1 cellular context compared by ENCODE assay signal in genomic region chr2:238263204-238264071, GRCh38.
A peak's percentile ranks its signal among the peaks of the same experiment; 100 is the strongest.
TF ChIP-seq lines count a peak whose summit lies in the region.

No MANE protein-coding gene starts in this region.

TF ChIP-seq in HepG2, 621 proteins besides CTCF, POLR2A, EP300 and RAD21 (continued from another document and continues in another):
- TF ChIP-seq SOX5 (CRISPR knock-in tag; IDR thresholded peaks at IDR 0.05; ENCODE audit: borderline replicate concordance) (peak; percentile 64), TGIF2 (CRISPR knock-in tag; IDR thresholded peaks at IDR 0.05) (peak; percentile 42; the same call in 1 of the 2 replicates), SMAD9 (CRISPR knock-in tag; IDR thresholded peaks at IDR 0.05) (no peak), ZNF558 (CRISPR knock-in tag; IDR thresholded peaks at IDR 0.05; ENCODE audit: borderline replicate concordance) (no peak), ZNF563 (CRISPR knock-in tag; IDR thresholded peaks at IDR 0.05) (no peak), ZKSCAN1 (IDR thresholded peaks at IDR 0.05; ENCODE audit: low read length) (no peak), TARDBP (CRISPR knock-in tag; IDR thresholded peaks at IDR 0.05) (no peak; the same call in 1 of the 2 replicates), BRCA1 (CRISPR knock-in tag; IDR thresholded peaks at IDR 0.05) (peak; percentile 72; the same call in 1 of the 2 replicates), ZNF644 (CRISPR knock-in tag; IDR thresholded peaks at IDR 0.05; ENCODE audit: low read depth) (peak; percentile 96), MXD1 (CRISPR knock-in tag; IDR thresholded peaks at IDR 0.05) (no peak), SIN3A (IDR thresholded peaks at IDR 0.05; ENCODE audit: borderline replicate concordance, low read depth, low read length) (peak; percentile 22; the same call in 1 of the 2 replicates), ZNF143 (CRISPR knock-in tag; IDR thresholded peaks at IDR 0.05) (no peak; the same call in 1 of the 2 replicates), ZNF660 (CRISPR knock-in tag; IDR thresholded peaks at IDR 0.05; ENCODE audit: borderline replicate concordance, low read depth) (no peak; the same call in 1 of the 2 replicates), ZFP37 (CRISPR knock-in tag; IDR thresholded peaks at IDR 0.05; ENCODE audit: borderline replicate concordance) (peak; percentile 83; the same call in 1 of the 2 replicates), HINFP (CRISPR knock-in tag; IDR thresholded peaks at IDR 0.05; ENCODE audit: low read depth) (peak; percentile 90), AKAP8 (CRISPR knock-in tag; IDR thresholded peaks at IDR 0.05) (no peak; the same call in 1 of the 2 replicates), ZNF878 (CRISPR knock-in tag; IDR thresholded peaks at IDR 0.05) (no peak), MBNL3 (CRISPR knock-in tag; conservative IDR thresholded peaks at IDR 0.05) (no peak), NR3C1 (CRISPR knock-in tag; IDR thresholded peaks at IDR 0.05) (no peak), ISX (CRISPR knock-in tag; conservative IDR thresholded peaks at IDR 0.05) (no peak), HNRNPL (IDR thresholded peaks at IDR 0.05; ENCODE audit: low read depth, low read length) (no peak), CBX1 (IDR thresholded peaks at IDR 0.05; ENCODE audit: low read depth) (no peak), YY1 (IDR thresholded peaks at IDR 0.05; ENCODE audit: insufficient read depth, insufficient replicate concordance, low read depth, low read length) (peak; percentile 46), ZNF598 (CRISPR knock-in tag; IDR thresholded peaks at IDR 0.05; ENCODE audit: borderline replicate concordance) (no peak), HNF1B (CRISPR knock-in tag; IDR thresholded peaks at IDR 0.05) (peak; percentile 45; the same call in 1 of the 2 replicates), FOXP4 (CRISPR knock-in tag; IDR thresholded peaks at IDR 0.05) (peak; percentile 86), GLI4 (CRISPR knock-in tag; IDR thresholded peaks at IDR 0.05; ENCODE audit: borderline replicate concordance) (no peak), SIX1 (CRISPR knock-in tag; IDR thresholded peaks at IDR 0.05; ENCODE audit: borderline replicate concordance) (0 out of 2 replicates have a peak, but pooled peaks have one; percentile 25), XBP1 (CRISPR knock-in tag; IDR thresholded peaks at IDR 0.05) (no peak), RFX1 (IDR thresholded peaks at IDR 0.05) (no peak), GZF1 (CRISPR knock-in tag; IDR thresholded peaks at IDR 0.05) (no peak), TEAD3 (CRISPR knock-in tag; optimal IDR thresholded peaks at IDR 0.05; ENCODE audit: borderline replicate concordance) (peak; percentile 47), ZKSCAN8 (CRISPR knock-in tag; IDR thresholded peaks at IDR 0.05; ENCODE audit: borderline replicate concordance) (peak; percentile 55; the same call in 1 of the 2 replicates), JUND (CRISPR knock-in tag; IDR thresholded peaks at IDR 0.05) (no peak), ZNF446 (CRISPR knock-in tag; IDR thresholded peaks at IDR 0.05) (0 out of 2 replicates have a peak, but pooled peaks have one; percentile 43), PAF1 (CRISPR knock-in tag; IDR thresholded peaks at IDR 0.05) (no peak), ZNF501 (CRISPR knock-in tag; IDR thresholded peaks at IDR 0.05) (peak; percentile 70), FOXA1 (IDR thresholded peaks at IDR 0.05) (no peak), FOXA1 (CRISPR knock-in tag; IDR thresholded peaks at IDR 0.05) (no peak; the same call in 1 of the 2 replicates), ZNF562 (CRISPR knock-in tag; IDR thresholded peaks at IDR 0.05; ENCODE audit: borderline replicate concordance) (no peak), ZSCAN22 (CRISPR knock-in tag; IDR thresholded peaks at IDR 0.05) (no peak), STAT5B (CRISPR knock-in tag; IDR thresholded peaks at IDR 0.05) (no peak), ELF4 (CRISPR knock-in tag; IDR thresholded peaks at IDR 0.05; ENCODE audit: borderline replicate concordance) (no peak), ZNF615 (CRISPR knock-in tag; IDR thresholded peaks at IDR 0.05; ENCODE audit: borderline replicate concordance) (no peak), KAT2B (IDR thresholded peaks at IDR 0.05; ENCODE audit: borderline replicate concordance, low read depth, low read length) (no peak), CEBPG (CRISPR knock-in tag; IDR thresholded peaks at IDR 0.05) (0 out of 2 replicates have a peak, but pooled peaks have one; percentile 6), RBM22 (optimal IDR thresholded peaks at IDR 0.05; ENCODE audit: low read length) (peak; percentile 81)
- TF ChIP-seq, protein P1, sequence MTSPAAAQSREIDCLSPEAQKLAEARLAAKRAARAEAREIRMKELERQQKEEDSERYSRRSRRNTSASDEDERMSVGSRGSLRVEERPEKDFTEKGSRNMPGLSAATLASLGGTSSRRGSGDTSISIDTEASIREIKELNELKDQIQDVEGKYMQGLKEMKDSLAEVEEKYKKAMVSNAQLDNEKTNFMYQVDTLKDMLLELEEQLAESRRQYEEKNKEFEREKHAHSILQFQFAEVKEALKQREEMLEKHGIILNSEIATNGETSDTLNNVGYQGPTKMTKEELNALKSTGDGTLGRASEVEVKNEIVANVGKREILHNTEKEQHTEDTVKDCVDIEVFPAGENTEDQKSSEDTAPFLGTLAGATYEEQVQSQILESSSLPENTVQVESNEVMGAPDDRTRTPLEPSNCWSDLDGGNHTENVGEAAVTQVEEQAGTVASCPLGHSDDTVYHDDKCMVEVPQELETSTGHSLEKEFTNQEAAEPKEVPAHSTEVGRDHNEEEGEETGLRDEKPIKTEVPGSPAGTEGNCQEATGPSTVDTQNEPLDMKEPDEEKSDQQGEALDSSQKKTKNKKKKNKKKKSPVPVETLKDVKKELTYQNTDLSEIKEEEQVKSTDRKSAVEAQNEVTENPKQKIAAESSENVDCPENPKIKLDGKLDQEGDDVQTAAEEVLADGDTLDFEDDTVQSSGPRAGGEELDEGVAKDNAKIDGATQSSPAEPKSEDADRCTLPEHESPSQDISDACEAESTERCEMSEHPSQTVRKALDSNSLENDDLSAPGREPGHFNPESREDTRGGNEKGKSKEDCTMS (CRISPR knock-in tag; conservative IDR thresholded peaks at IDR 0.05): no peak
- TF ChIP-seq, protein P2, sequence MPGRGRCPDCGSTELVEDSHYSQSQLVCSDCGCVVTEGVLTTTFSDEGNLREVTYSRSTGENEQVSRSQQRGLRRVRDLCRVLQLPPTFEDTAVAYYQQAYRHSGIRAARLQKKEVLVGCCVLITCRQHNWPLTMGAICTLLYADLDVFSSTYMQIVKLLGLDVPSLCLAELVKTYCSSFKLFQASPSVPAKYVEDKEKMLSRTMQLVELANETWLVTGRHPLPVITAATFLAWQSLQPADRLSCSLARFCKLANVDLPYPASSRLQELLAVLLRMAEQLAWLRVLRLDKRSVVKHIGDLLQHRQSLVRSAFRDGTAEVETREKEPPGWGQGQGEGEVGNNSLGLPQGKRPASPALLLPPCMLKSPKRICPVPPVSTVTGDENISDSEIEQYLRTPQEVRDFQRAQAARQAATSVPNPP (CRISPR knock-in tag; IDR thresholded peaks at IDR 0.05): no peak
- TF ChIP-seq, protein P3, sequence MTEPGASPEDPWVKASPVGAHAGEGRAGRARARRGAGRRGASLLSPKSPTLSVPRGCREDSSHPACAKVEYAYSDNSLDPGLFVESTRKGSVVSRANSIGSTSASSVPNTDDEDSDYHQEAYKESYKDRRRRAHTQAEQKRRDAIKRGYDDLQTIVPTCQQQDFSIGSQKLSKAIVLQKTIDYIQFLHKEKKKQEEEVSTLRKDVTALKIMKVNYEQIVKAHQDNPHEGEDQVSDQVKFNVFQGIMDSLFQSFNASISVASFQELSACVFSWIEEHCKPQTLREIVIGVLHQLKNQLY (CRISPR knock-in tag; IDR thresholded peaks at IDR 0.05): no peak
- TF ChIP-seq, protein P4, sequence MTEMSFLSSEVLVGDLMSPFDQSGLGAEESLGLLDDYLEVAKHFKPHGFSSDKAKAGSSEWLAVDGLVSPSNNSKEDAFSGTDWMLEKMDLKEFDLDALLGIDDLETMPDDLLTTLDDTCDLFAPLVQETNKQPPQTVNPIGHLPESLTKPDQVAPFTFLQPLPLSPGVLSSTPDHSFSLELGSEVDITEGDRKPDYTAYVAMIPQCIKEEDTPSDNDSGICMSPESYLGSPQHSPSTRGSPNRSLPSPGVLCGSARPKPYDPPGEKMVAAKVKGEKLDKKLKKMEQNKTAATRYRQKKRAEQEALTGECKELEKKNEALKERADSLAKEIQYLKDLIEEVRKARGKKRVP (CRISPR knock-in tag; IDR thresholded peaks at IDR 0.05): no peak
- TF ChIP-seq, protein P5, sequence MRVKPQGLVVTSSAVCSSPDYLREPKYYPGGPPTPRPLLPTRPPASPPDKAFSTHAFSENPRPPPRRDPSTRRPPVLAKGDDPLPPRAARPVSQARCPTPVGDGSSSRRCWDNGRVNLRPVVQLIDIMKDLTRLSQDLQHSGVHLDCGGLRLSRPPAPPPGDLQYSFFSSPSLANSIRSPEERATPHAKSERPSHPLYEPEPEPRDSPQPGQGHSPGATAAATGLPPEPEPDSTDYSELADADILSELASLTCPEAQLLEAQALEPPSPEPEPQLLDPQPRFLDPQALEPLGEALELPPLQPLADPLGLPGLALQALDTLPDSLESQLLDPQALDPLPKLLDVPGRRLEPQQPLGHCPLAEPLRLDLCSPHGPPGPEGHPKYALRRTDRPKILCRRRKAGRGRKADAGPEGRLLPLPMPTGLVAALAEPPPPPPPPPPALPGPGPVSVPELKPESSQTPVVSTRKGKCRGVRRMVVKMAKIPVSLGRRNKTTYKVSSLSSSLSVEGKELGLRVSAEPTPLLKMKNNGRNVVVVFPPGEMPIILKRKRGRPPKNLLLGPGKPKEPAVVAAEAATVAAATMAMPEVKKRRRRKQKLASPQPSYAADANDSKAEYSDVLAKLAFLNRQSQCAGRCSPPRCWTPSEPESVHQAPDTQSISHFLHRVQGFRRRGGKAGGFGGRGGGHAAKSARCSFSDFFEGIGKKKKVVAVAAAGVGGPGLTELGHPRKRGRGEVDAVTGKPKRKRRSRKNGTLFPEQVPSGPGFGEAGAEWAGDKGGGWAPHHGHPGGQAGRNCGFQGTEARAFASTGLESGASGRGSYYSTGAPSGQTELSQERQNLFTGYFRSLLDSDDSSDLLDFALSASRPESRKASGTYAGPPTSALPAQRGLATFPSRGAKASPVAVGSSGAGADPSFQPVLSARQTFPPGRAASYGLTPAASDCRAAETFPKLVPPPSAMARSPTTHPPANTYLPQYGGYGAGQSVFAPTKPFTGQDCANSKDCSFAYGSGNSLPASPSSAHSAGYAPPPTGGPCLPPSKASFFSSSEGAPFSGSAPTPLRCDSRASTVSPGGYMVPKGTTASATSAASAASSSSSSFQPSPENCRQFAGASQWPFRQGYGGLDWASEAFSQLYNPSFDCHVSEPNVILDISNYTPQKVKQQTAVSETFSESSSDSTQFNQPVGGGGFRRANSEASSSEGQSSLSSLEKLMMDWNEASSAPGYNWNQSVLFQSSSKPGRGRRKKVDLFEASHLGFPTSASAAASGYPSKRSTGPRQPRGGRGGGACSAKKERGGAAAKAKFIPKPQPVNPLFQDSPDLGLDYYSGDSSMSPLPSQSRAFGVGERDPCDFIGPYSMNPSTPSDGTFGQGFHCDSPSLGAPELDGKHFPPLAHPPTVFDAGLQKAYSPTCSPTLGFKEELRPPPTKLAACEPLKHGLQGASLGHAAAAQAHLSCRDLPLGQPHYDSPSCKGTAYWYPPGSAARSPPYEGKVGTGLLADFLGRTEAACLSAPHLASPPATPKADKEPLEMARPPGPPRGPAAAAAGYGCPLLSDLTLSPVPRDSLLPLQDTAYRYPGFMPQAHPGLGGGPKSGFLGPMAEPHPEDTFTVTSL (CRISPR knock-in tag; IDR thresholded peaks at IDR 0.05; ENCODE audit: borderline replicate concordance): no peak
- TF ChIP-seq, protein P6, sequence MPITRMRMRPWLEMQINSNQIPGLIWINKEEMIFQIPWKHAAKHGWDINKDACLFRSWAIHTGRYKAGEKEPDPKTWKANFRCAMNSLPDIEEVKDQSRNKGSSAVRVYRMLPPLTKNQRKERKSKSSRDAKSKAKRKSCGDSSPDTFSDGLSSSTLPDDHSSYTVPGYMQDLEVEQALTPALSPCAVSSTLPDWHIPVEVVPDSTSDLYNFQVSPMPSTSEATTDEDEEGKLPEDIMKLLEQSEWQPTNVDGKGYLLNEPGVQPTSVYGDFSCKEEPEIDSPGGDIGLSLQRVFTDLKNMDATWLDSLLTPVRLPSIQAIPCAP (CRISPR knock-in tag; IDR thresholded peaks at IDR 0.05; ENCODE audit: low read depth): no peak
